Comparison of ENCODE assay signal across 17 cellular contexts in the genomic region with DNA sequence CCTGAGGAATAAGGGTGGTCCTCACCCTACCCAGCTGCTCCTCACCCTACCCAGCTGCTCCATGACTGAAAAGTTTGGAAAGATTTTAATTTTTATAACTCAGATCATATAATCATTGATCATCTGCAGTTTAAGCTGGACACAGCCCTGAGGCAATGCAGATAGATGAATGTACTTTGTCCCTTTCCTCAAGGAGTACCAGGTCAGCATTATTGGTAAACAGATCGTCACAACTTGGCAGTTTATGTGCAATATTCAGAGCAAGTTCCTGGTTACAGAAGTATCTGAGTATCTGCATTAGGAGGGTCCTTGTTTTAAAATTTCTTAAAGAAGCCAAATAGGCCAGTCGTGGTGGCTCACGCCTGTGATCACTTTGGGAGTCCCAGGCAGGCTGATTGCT. TPM values are rescaled to one million over a fixed set of nuclear protein-coding genes. Genes with fewer than 3 reads are reported as not detected.
A peak's percentile ranks its signal among the peaks of the same experiment; 100 is the strongest.
DNase-seq lines count a peak whose midpoint lies in the region; ATAC-seq and TF ChIP-seq lines count a peak whose summit lies in the region.
"Had no signal": no experiment of that assay in that cellular context is flagged by ENCODE, and none has a peak within 500 bp of the region (broad histone marks: within the 10 kb centered on the region; RNA-seq: fewer than 3 reads in every experiment).

No MANE protein-coding gene starts in this region.

- no peak for TF ChIP-seq CTCF in CD4-positive, alpha-beta T cell (IDR thresholded peaks at IDR 0.05)
- no peak for TF ChIP-seq CTCF in gastrocnemius medialis (IDR thresholded peaks at IDR 0.05 in 4 of 5, conservative IDR thresholded peaks at IDR 0.05 in 1 of 5)

- H3K4me3 ChIP-seq in adipocyte (ENCODE audit: low read length) (peak overlapping the region; percentile 94), gastrocnemius medialis (no peak overlapping the region)
- H3K4me3 ChIP-seq: SJCRH30 had no signal

- POLR2A ChIA-PET in CD4-positive, alpha-beta T cell (lab: Charles Lee), result no interaction called here

- H3K36me3 ChIP-seq in adipocyte (ENCODE audit: control insufficient read depth, insufficient read depth, low read length, severe bottlenecking) (no peaks in the 10 kb centered on the region), gastrocnemius medialis (no peaks in the 10 kb centered on the region)
- H3K36me3 ChIP-seq: esophagus squamous epithelium, heart right ventricle, SJCRH30 had no signal

- intact Hi-C loops in CD4-positive, alpha-beta T cell (cut with DNase I, micrococcal nuclease), result no loop called here
- intact Hi-C loops in left colon (cut with DNase I, micrococcal nuclease), result no loop called here
- intact Hi-C loops in gastrocnemius medialis (cut with DNase I; ENCODE audit: low total_unique reads), result no loop called here

- no peak for TF ChIP-seq POLR2A in gastrocnemius medialis (IDR thresholded peaks at IDR 0.05)

- H3K27me3 ChIP-seq in CD4-positive, alpha-beta T cell (ENCODE audit: control insufficient read depth, insufficient read depth, low read length), result no peaks in the 10 kb centered on the region
- H3K27me3 ChIP-seq in adipocyte (replicated peaks; ENCODE audit: control insufficient read depth, insufficient read depth, low read length), result no peaks in the 10 kb centered on the region
- no peaks in the 10 kb centered on the region for H3K27me3 ChIP-seq in gastrocnemius medialis
- H3K27me3 ChIP-seq: esophagus squamous epithelium, heart right ventricle, SJCRH30 had no signal

- H3K27ac Mint-ChIP-seq in CD4-positive, alpha-beta T cell, result peak overlapping the region; percentile 90
- no peak overlapping the region for H3K27ac Mint-ChIP-seq in effector memory CD8-positive, alpha-beta T cell
- H3K27ac Mint-ChIP-seq: stimulated activated naive B cell treated with anti-CD40 and anti-IgM and Interleukin-4, amounts not matched to agents 10 μg/mL and 1 μg/mL and 100 μg/mL, for 72 hours had no signal

- ATAC-seq in CD4-positive, alpha-beta T cell (ENCODE audit: poor library complexity), result no peak
- ATAC-seq in left colon, result peak; percentile 47
- no peak for ATAC-seq in gastrocnemius medialis
- ATAC-seq in effector memory CD8-positive, alpha-beta T cell (replicated peaks), result no peak
- ATAC-seq: heart right ventricle; stimulated activated naive B cell treated with anti-CD40 and anti-IgM and Interleukin-4, amounts not matched to agents 10 μg/mL and 1 μg/mL and 100 μg/mL, for 72 hours had no signal

- H3K4me1 Mint-ChIP-seq in CD4-positive, alpha-beta T cell (ENCODE audit: low read depth), result peaks cover 92% of the 10 kb centered on the region
- peaks cover 69 to 75% of the 10 kb centered on the region in 2 donors for H3K4me1 Mint-ChIP-seq in effector memory CD8-positive, alpha-beta T cell (ENCODE audit: low read depth in 2 of 2)

- CTCF ChIA-PET in CD4-positive, alpha-beta T cell (lab: Charles Lee), result interaction anchor here (3.9 kb wide), 1 partner anchor 44 kb away, joined by 10 read pairs; no protein-coding TSS in a partner anchor

- in situ Hi-C loops in gastrocnemius medialis (cut with MboI; ENCODE audit: low sequenced_read_pairs in 4 of 4), result no loop called here

- peaks cover 37% of the 10 kb centered on the region for H3K36me3 Mint-ChIP-seq in CD4-positive, alpha-beta T cell (ENCODE audit: low read depth)
- peaks cover 17% of the 10 kb centered on the region for H3K36me3 Mint-ChIP-seq in effector memory CD8-positive, alpha-beta T cell (ENCODE audit: insufficient read depth)

- H3K27me3 Mint-ChIP-seq in CD4-positive, alpha-beta T cell, result no peaks in the 10 kb centered on the region
- H3K27me3 Mint-ChIP-seq in effector memory CD8-positive, alpha-beta T cell, result no peaks in the 10 kb centered on the region
- H3K27me3 Mint-ChIP-seq: stimulated activated naive B cell treated with anti-CD40 and anti-IgM and Interleukin-4, amounts not matched to agents 10 μg/mL and 1 μg/mL and 100 μg/mL, for 72 hours had no signal

- H3K27ac ChIP-seq in CD4-positive, alpha-beta T cell (ENCODE audit: low read depth, low read length), result no peak overlapping the region
- H3K27ac ChIP-seq in gastrocnemius medialis (peak overlapping the region; percentile 30 to 91 (median 70)), substantia nigra (ENCODE audit: low read depth, low read length, poor library complexity, severe bottlenecking) (no peak overlapping the region)
- H3K27ac ChIP-seq: SJCRH30 had no signal

- H3K9me3 Mint-ChIP-seq in CD4-positive, alpha-beta T cell, result no peaks in the 10 kb centered on the region
- H3K9me3 Mint-ChIP-seq in effector memory CD8-positive, alpha-beta T cell, result no peaks in the 10 kb centered on the region

- H3K9ac ChIP-seq in adipocyte (ENCODE audit: low read length), result no peak overlapping the region

- no peak overlapping the region for H3K4me3 Mint-ChIP-seq in CD4-positive, alpha-beta T cell
- no peak overlapping the region for H3K4me3 Mint-ChIP-seq in effector memory CD8-positive, alpha-beta T cell
- H3K4me3 Mint-ChIP-seq: stimulated activated naive B cell treated with anti-CD40 and anti-IgM and Interleukin-4, amounts not matched to agents 10 μg/mL and 1 μg/mL and 100 μg/mL, for 72 hours had no signal

- no peak for DNase-seq in CD4-positive, alpha-beta T cell
- DNase-seq in adipocyte (ENCODE audit: low read depth) (no peak), left colon (no peak), gastrocnemius medialis (no peak), NCI-H226 (no peak), substantia nigra (lab: John Stamatoyannopoulos, UW) (no peak), NCI-H1092 (lab: John Stamatoyannopoulos, UW) (no peak)
- DNase-seq in effector memory CD8-positive, alpha-beta T cell, result no peak
- DNase-seq: activated CD4-positive, alpha-beta T cell treated with anti-CD3 and anti-CD28 coated beads for 48 hours; activated CD8-positive, alpha-beta memory T cell treated with anti-CD3 and anti-CD28 coated beads, Interleukin-2, amount 50 U/mL, for 48 hours; activated naive CD4-positive, alpha-beta T cell treated with Interleukin-2 at 50 U/mL for 16 hours; esophagus squamous epithelium; heart right ventricle; kidney; NCI-H345; SJCRH30; stimulated activated naive B cell treated with anti-CD40 and anti-IgM and Interleukin-4, amounts not matched to agents 10 μg/mL and 1 μg/mL and 100 μg/mL, for 72 hours had no signal

- H3K4me1 ChIP-seq in adipocyte (ENCODE audit: control insufficient read depth, insufficient read depth, low read length) (peaks cover 67% of the 10 kb centered on the region), gastrocnemius medialis (peaks cover 82 to 90% of the 10 kb centered on the region in 2 donors)

- H3K9me3 ChIP-seq in CD4-positive, alpha-beta T cell (ENCODE audit: control insufficient read depth, low read length), result no peaks in the 10 kb centered on the region
- H3K9me3 ChIP-seq in adipocyte (ENCODE audit: control insufficient read depth, low read length), result no peaks in the 10 kb centered on the region
- no peaks in the 10 kb centered on the region for H3K9me3 ChIP-seq in gastrocnemius medialis
- H3K9me3 ChIP-seq: esophagus squamous epithelium, heart right ventricle, SJCRH30 had no signal

RNA-seq across cellular contexts. Expression of gene TNRC6B, which starts 3.6 kb away (rescaled TPM):
- total RNA-seq in CD4-positive, alpha-beta T cell, result 100 to 1,000 TPM; 110 to 111 TPM
- total RNA-seq in left colon (10 to 100 TPM; 50.9 to 51.0 TPM), gastrocnemius medialis (10 to 100 TPM; 31.9 to 76.7 (median 57.0) TPM)

Comparison
In these comparisons a context has a peak if more than half of its experiments do, and no peak if none do; other contexts are left out.
1. H3K27ac ChIP-seq: peak in gastrocnemius medialis (4 of 4); none in CD4-positive, alpha-beta T cell (single experiment) and substantia nigra (single experiment).